In the genomic region with DNA sequence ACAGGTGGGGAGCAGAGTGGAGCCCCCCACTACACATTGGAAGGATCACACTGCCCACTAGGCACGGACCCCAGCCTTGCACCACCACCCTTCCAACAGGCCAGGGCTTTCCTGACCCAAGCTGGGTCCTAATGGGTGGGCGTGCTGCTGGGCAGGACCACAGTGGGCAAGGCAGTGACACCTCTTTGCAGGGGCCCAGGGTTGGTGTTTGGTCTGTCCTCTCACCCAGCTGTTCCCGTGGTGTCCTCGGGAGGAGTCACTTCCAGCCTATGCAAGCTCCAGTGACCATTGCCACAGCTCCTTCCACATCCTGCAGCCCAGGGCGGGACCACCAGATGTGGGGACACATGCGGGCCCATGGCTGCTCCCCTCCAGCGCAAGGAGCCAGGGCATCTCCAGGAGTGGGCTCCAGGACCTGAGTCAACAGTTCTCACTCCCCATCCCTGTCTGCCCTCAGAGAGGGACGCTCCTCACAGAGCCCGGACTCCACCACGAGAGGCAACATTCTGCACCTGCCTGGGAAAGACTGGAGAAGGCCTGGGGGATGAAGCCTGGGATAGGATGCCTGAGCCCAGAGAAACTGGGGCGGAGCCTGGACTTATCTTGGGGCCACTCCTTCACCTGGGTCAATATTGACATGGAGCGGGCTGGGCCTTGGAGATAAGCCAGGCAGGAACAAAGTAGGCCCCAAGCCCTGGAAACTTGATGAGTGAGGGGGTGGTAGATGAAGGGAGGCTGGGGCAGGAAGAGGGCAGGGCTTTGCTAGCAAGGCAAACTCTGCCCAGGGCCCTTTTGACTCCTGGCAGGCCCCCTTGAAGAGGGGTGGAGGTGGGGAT, we compare ENCODE assay signal across 1 cellular context.
TF ChIP-seq lines count a peak whose summit lies in the region.

No MANE protein-coding gene starts in this region.

TF ChIP-seq in HepG2, 621 proteins besides CTCF, POLR2A, EP300 and RAD21 (continued from another document and continues in another):
- TF ChIP-seq GPN1 (CRISPR knock-in tag; IDR thresholded peaks at IDR 0.05; ENCODE audit: borderline replicate concordance) (no peak), EED (CRISPR knock-in tag; IDR thresholded peaks at IDR 0.05) (no peak), ZNF614 (CRISPR knock-in tag; IDR thresholded peaks at IDR 0.05; ENCODE audit: borderline replicate concordance) (no peak), JUNB (CRISPR knock-in tag; IDR thresholded peaks at IDR 0.05; ENCODE audit: borderline replicate concordance) (no peak; the same call in 1 of the 2 replicates), CAMTA2 (CRISPR knock-in tag; IDR thresholded peaks at IDR 0.05; ENCODE audit: borderline replicate concordance) (no peak), ZNF280D (CRISPR knock-in tag; IDR thresholded peaks at IDR 0.05) (no peak), ZNF207 (IDR thresholded peaks at IDR 0.05; ENCODE audit: borderline replicate concordance) (no peak), ZNF121 (CRISPR knock-in tag; IDR thresholded peaks at IDR 0.05) (no peak), SMAD1 (CRISPR knock-in tag; IDR thresholded peaks at IDR 0.05; ENCODE audit: borderline replicate concordance, low read depth) (no peak), CEBPB (IDR thresholded peaks at IDR 0.05; ENCODE audit: borderline replicate concordance, low read depth, low read length) (no peak), SAP130 (CRISPR knock-in tag; IDR thresholded peaks at IDR 0.05; ENCODE audit: low read depth) (peak; percentile 54), MTA3 (CRISPR knock-in tag; IDR thresholded peaks at IDR 0.05) (no peak), RNF2 (conservative IDR thresholded peaks at IDR 0.05; ENCODE audit: low read depth) (no peak), TARDBP (CRISPR knock-in tag; IDR thresholded peaks at IDR 0.05) (no peak; the same call in 1 of the 2 replicates), SCMH1 (CRISPR knock-in tag; IDR thresholded peaks at IDR 0.05; ENCODE audit: borderline replicate concordance) (no peak), ZNF710 (CRISPR knock-in tag; IDR thresholded peaks at IDR 0.05; ENCODE audit: borderline replicate concordance) (no peak), NONO (IDR thresholded peaks at IDR 0.05) (no peak), NONO (CRISPR knock-in tag; conservative IDR thresholded peaks at IDR 0.05) (peak; percentile 64; the same call in 1 of the 2 replicates), ZNF337 (CRISPR knock-in tag; IDR thresholded peaks at IDR 0.05; ENCODE audit: borderline replicate concordance, low read depth) (no peak), THYN1 (CRISPR knock-in tag; IDR thresholded peaks at IDR 0.05; ENCODE audit: borderline replicate concordance, low read depth) (no peak), SIN3B (IDR thresholded peaks at IDR 0.05; ENCODE audit: low read length) (no peak), ZNF143 (CRISPR knock-in tag; IDR thresholded peaks at IDR 0.05) (no peak), ZNF782 (CRISPR knock-in tag; IDR thresholded peaks at IDR 0.05; ENCODE audit: borderline replicate concordance) (no peak), MLX (CRISPR knock-in tag; IDR thresholded peaks at IDR 0.05) (0 out of 2 replicates have a peak, but pooled peaks have one; percentile 54), NAIF1 (CRISPR knock-in tag; IDR thresholded peaks at IDR 0.05; ENCODE audit: borderline replicate concordance) (no peak), ISX (CRISPR knock-in tag; conservative IDR thresholded peaks at IDR 0.05) (no peak), MNT (IDR thresholded peaks at IDR 0.05) (no peak), MBD4 (IDR thresholded peaks at IDR 0.05; ENCODE audit: borderline replicate concordance, low read length) (no peak), MED8 (CRISPR knock-in tag; IDR thresholded peaks at IDR 0.05; ENCODE audit: insufficient replicate concordance) (no peak), AGO2 (optimal IDR thresholded peaks at IDR 0.05; ENCODE audit: low read depth, low read length) (peak; percentile 94), HMG20B (CRISPR knock-in tag; conservative IDR thresholded peaks at IDR 0.05) (peak; percentile 56; the same call in 1 of the 2 replicates), ZMYM2 (CRISPR knock-in tag; IDR thresholded peaks at IDR 0.05) (no peak), RELA (CRISPR knock-in tag; IDR thresholded peaks at IDR 0.05) (no peak), PRMT3 (CRISPR knock-in tag; IDR thresholded peaks at IDR 0.05; ENCODE audit: borderline replicate concordance, low read depth) (no peak)
- TF ChIP-seq, protein P1, sequence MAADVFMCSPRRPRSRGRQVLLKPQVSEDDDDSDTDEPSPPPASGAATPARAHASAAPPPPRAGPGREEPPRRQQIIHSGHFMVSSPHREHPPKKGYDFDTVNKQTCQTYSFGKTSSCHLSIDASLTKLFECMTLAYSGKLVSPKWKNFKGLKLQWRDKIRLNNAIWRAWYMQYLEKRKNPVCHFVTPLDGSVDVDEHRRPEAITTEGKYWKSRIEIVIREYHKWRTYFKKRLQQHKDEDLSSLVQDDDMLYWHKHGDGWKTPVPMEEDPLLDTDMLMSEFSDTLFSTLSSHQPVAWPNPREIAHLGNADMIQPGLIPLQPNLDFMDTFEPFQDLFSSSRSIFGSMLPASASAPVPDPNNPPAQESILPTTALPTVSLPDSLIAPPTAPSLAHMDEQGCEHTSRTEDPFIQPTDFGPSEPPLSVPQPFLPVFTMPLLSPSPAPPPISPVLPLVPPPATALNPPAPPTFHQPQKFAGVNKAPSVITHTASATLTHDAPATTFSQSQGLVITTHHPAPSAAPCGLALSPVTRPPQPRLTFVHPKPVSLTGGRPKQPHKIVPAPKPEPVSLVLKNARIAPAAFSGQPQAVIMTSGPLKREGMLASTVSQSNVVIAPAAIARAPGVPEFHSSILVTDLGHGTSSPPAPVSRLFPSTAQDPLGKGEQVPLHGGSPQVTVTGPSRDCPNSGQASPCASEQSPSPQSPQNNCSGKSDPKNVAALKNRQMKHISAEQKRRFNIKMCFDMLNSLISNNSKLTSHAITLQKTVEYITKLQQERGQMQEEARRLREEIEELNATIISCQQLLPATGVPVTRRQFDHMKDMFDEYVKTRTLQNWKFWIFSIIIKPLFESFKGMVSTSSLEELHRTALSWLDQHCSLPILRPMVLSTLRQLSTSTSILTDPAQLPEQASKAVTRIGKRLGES (CRISPR knock-in tag; IDR thresholded peaks at IDR 0.05; ENCODE audit: borderline replicate concordance): no peak
- TF ChIP-seq, protein P2, sequence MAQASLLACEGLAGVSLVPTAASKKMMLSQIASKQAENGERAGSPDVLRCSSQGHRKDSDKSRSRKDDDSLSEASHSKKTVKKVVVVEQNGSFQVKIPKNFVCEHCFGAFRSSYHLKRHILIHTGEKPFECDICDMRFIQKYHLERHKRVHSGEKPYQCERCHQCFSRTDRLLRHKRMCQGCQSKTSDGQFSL (CRISPR knock-in tag; IDR thresholded peaks at IDR 0.05): no peak
- TF ChIP-seq, protein P3, sequence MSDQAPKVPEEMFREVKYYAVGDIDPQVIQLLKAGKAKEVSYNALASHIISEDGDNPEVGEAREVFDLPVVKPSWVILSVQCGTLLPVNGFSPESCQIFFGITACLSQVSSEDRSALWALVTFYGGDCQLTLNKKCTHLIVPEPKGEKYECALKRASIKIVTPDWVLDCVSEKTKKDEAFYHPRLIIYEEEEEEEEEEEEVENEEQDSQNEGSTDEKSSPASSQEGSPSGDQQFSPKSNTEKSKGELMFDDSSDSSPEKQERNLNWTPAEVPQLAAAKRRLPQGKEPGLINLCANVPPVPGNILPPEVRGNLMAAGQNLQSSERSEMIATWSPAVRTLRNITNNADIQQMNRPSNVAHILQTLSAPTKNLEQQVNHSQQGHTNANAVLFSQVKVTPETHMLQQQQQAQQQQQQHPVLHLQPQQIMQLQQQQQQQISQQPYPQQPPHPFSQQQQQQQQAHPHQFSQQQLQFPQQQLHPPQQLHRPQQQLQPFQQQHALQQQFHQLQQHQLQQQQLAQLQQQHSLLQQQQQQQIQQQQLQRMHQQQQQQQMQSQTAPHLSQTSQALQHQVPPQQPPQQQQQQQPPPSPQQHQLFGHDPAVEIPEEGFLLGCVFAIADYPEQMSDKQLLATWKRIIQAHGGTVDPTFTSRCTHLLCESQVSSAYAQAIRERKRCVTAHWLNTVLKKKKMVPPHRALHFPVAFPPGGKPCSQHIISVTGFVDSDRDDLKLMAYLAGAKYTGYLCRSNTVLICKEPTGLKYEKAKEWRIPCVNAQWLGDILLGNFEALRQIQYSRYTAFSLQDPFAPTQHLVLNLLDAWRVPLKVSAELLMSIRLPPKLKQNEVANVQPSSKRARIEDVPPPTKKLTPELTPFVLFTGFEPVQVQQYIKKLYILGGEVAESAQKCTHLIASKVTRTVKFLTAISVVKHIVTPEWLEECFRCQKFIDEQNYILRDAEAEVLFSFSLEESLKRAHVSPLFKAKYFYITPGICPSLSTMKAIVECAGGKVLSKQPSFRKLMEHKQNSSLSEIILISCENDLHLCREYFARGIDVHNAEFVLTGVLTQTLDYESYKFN (CRISPR knock-in tag; conservative IDR thresholded peaks at IDR 0.05): peak; percentile 82
- TF ChIP-seq, protein P4, sequence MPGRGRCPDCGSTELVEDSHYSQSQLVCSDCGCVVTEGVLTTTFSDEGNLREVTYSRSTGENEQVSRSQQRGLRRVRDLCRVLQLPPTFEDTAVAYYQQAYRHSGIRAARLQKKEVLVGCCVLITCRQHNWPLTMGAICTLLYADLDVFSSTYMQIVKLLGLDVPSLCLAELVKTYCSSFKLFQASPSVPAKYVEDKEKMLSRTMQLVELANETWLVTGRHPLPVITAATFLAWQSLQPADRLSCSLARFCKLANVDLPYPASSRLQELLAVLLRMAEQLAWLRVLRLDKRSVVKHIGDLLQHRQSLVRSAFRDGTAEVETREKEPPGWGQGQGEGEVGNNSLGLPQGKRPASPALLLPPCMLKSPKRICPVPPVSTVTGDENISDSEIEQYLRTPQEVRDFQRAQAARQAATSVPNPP (CRISPR knock-in tag; IDR thresholded peaks at IDR 0.05): no peak
- TF ChIP-seq, protein P5, sequence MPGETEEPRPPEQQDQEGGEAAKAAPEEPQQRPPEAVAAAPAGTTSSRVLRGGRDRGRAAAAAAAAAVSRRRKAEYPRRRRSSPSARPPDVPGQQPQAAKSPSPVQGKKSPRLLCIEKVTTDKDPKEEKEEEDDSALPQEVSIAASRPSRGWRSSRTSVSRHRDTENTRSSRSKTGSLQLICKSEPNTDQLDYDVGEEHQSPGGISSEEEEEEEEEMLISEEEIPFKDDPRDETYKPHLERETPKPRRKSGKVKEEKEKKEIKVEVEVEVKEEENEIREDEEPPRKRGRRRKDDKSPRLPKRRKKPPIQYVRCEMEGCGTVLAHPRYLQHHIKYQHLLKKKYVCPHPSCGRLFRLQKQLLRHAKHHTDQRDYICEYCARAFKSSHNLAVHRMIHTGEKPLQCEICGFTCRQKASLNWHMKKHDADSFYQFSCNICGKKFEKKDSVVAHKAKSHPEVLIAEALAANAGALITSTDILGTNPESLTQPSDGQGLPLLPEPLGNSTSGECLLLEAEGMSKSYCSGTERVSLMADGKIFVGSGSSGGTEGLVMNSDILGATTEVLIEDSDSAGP (CRISPR knock-in tag; IDR thresholded peaks at IDR 0.05; ENCODE audit: borderline replicate concordance): peak; percentile 45; the same call in 1 of the 2 replicates
- TF ChIP-seq, protein P6, sequence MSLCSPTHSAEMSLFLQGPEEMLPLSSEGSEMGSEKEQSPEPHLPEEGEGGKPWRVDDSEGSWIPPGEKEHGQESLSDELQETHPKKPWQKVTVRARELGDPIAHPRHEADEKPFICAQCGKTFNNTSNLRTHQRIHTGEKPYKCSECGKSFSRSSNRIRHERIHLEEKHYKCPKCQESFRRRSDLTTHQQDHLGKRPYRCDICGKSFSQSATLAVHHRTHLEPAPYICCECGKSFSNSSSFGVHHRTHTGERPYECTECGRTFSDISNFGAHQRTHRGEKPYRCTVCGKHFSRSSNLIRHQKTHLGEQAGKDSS (CRISPR knock-in tag; IDR thresholded peaks at IDR 0.05; ENCODE audit: borderline replicate concordance, low read depth): no peak
